ENCODE assay signal across 8 cellular contexts in genomic region chr10:13528138-13528874, GRCh38. TPM values are rescaled to one million over a fixed set of nuclear protein-coding genes. Genes with fewer than 3 reads are reported as not detected.
DNase-seq lines count a peak whose midpoint lies in the region; ATAC-seq lines count a peak whose summit lies in the region.

No MANE protein-coding gene starts in this region.

- H3K27me3 ChIP-seq in iPS-15b (ENCODE audit: control insufficient read depth, insufficient read depth, low read length) = peaks cover 54% of the 10 kb centered on the region

- H3K4me1 Mint-ChIP-seq in activated naive CD4-positive, alpha-beta T cell treated with anti-CD3 and anti-CD28 coated beads, Interleukin-2, amount 50 U/mL, for 24 hours = peaks cover 13% of the 10 kb centered on the region
- H3K4me1 Mint-ChIP-seq in activated naive CD8-positive, alpha-beta T cell treated with anti-CD3 and anti-CD28 coated beads, Interleukin-2, amount 50 U/mL, for 24 hours = peaks cover 3% of the 10 kb centered on the region

- peak overlapping the region; percentile 82 for H3K4me3 Mint-ChIP-seq in activated naive CD4-positive, alpha-beta T cell treated with anti-CD3 and anti-CD28 coated beads, Interleukin-2, amount 50 U/mL, for 24 hours
- H3K4me3 Mint-ChIP-seq in activated naive CD8-positive, alpha-beta T cell treated with anti-CD3 and anti-CD28 coated beads, Interleukin-2, amount 50 U/mL, for 24 hours = peak overlapping the region; percentile 63

- H3K36me3 ChIP-seq in iPS-15b (ENCODE audit: control insufficient read depth, insufficient read depth, low read length) = no peaks in the 10 kb centered on the region

- peaks cover 53% of the 10 kb centered on the region for H3K27me3 Mint-ChIP-seq in activated naive CD4-positive, alpha-beta T cell treated with anti-CD3 and anti-CD28 coated beads, Interleukin-2, amount 50 U/mL, for 24 hours
- peaks cover 55% of the 10 kb centered on the region for H3K27me3 Mint-ChIP-seq in activated naive CD8-positive, alpha-beta T cell treated with anti-CD3 and anti-CD28 coated beads, Interleukin-2, amount 50 U/mL, for 24 hours

- no peaks in the 10 kb centered on the region for H3K36me3 Mint-ChIP-seq in activated naive CD4-positive, alpha-beta T cell treated with anti-CD3 and anti-CD28 coated beads, Interleukin-2, amount 50 U/mL, for 24 hours
- H3K36me3 Mint-ChIP-seq in activated naive CD8-positive, alpha-beta T cell treated with anti-CD3 and anti-CD28 coated beads, Interleukin-2, amount 50 U/mL, for 24 hours (ENCODE audit: low read depth) = no peaks in the 10 kb centered on the region

- H3K27ac Mint-ChIP-seq in activated naive CD4-positive, alpha-beta T cell treated with anti-CD3 and anti-CD28 coated beads, Interleukin-2, amount 50 U/mL, for 24 hours = no peak overlapping the region
- H3K27ac Mint-ChIP-seq in activated naive CD8-positive, alpha-beta T cell treated with anti-CD3 and anti-CD28 coated beads, Interleukin-2, amount 50 U/mL, for 24 hours = no peak overlapping the region

- no peak for ATAC-seq in activated naive CD8-positive, alpha-beta T cell treated with anti-CD3 and anti-CD28 coated beads, Interleukin-2, amount 50 U/mL, for 24 hours
- ATAC-seq in HG02852 (IDR thresholded peaks at IDR 0.05; ENCODE audit: unreplicated experiment) = no peak
- ATAC-seq in HG02870 (IDR thresholded peaks at IDR 0.05; ENCODE audit: unreplicated experiment) = no peak

- DNase-seq in activated naive CD4-positive, alpha-beta T cell treated with anti-CD3 and anti-CD28 coated beads, Interleukin-2, amount 50 U/mL, for 16 hours = no peak
- peak; percentile 6 for DNase-seq in activated naive CD8-positive, alpha-beta T cell treated with anti-CD3 and anti-CD28 coated beads, Interleukin-2, amount 50 U/mL, for 24 hours
- no peak for DNase-seq in HT-29 (ENCODE audit: low spot score)

- H3K9ac ChIP-seq in iPS-15b (ENCODE audit: low read depth, low read length) = no peak overlapping the region

- H3K4me3 ChIP-seq in iPS-15b (ENCODE audit: low read depth, low read length) (peak overlapping the region; percentile 35), skin epidermis (peak overlapping the region; percentile 14 to 49 (median 27))

- peak overlapping the region in 7 of 21 experiments; percentile 26 to 70 (median 50) for H3K27ac ChIP-seq in skin epidermis

- H3K9me3 Mint-ChIP-seq in activated naive CD4-positive, alpha-beta T cell treated with anti-CD3 and anti-CD28 coated beads, Interleukin-2, amount 50 U/mL, for 24 hours = no peaks in the 10 kb centered on the region
- no peaks in the 10 kb centered on the region for H3K9me3 Mint-ChIP-seq in activated naive CD8-positive, alpha-beta T cell treated with anti-CD3 and anti-CD28 coated beads, Interleukin-2, amount 50 U/mL, for 24 hours

- no peaks in the 10 kb centered on the region for H3K9me3 ChIP-seq in iPS-15b (ENCODE audit: control insufficient read depth, insufficient read depth, low read length)

- H3K4me1 ChIP-seq in iPS-15b (ENCODE audit: control insufficient read depth, insufficient read depth, low read length) = peaks cover 12% of the 10 kb centered on the region

RNA-seq across cellular contexts. Expression of gene BEND7, which starts 0.5 kb away (rescaled TPM):
- total RNA-seq in HT-29 (2014; rRNA removed; shearing (Covaris generic)) = 0.13 and 0.31 TPM in 2 replicates

RNA-seq across cellular contexts. Expression of gene PRPF18, which starts 58.5 kb away (rescaled TPM):
- 15.2 and 18.3 TPM in 2 replicates for total RNA-seq in HT-29 (2014; rRNA removed; shearing (Covaris generic))
